Comparison of ENCODE assay signal across 10 cellular contexts in the genomic region with DNA sequence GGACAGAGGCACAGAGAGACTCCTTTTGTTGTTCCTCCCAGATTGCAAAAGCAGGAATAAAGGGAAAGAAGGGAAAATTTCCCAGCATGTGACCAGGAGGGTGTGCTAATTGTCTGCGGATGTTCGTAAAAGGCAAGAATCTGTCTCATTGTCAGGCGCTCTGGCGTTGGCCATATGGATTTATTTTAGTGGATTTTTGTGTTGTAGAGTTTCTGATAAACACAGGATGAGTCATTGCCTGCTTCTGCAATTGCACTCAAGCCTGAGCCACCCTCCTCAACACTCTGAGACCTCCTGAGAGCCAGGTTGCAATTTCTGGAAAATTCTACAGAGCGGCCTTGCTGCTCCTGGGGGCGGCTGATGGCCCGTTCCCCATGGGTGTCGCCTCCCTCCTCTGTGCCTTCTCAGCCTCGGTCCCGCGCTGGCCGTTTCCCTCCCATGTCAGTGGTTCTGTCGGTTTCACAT.
DNase-seq lines count a peak whose midpoint lies in the region; ATAC-seq and TF ChIP-seq lines count a peak whose summit lies in the region.
"Had no signal": no experiment of that assay in that cellular context is flagged by ENCODE, and none has a peak within 500 bp of the region (broad histone marks: within the 10 kb centered on the region; RNA-seq: fewer than 3 reads in every experiment).

No MANE protein-coding gene starts in this region.

- no peak overlapping the region for H3K4me2 ChIP-seq in PC-3 (ENCODE audit: low read length)

- H3K9ac ChIP-seq in PC-3 (ENCODE audit: low read length) = no peak overlapping the region

- POLR2A ChIA-PET in PC-3 (lab: Charles Lee; ENCODE audit: unreplicated experiment) = no interaction called here
- POLR2A ChIA-PET in CD8-positive, alpha-beta memory T cell (lab: Charles Lee) = no interaction called here

- H3K79me2 ChIP-seq in PC-3 (ENCODE audit: low read length) = no peaks in the 10 kb centered on the region

- H3K27ac ChIP-seq in PC-3 (ENCODE audit: low read length) = no peak overlapping the region
- no peak overlapping the region for H3K27ac ChIP-seq in CD8-positive, alpha-beta memory T cell (ENCODE audit: low read depth, low read length)
- H3K27ac ChIP-seq: heart right ventricle had no signal

- no peaks in the 10 kb centered on the region for H3K4me1 Mint-ChIP-seq in CD8-positive, alpha-beta memory T cell
- no peaks in the 10 kb centered on the region for H3K4me1 Mint-ChIP-seq in activated T-helper 2 cell treated with anti-CD3 and anti-CD28 coated beads, Interferon-gamma antibody, Interleukin-2, Interleukin-4, amounts not matched to agents 10 μg/mL and 5 μg/mL and 100 μg/mL, durations not matched to agents 14 hours and 24 hours and 36 hours (ENCODE audit: low read depth)
- H3K4me1 Mint-ChIP-seq: central memory CD8-positive, alpha-beta T cell had no signal

- no peaks in the 10 kb centered on the region for H4K20me1 ChIP-seq in PC-3 (ENCODE audit: low read length)

- no peaks in the 10 kb centered on the region for H3K36me3 Mint-ChIP-seq in CD8-positive, alpha-beta memory T cell
- no peaks in the 10 kb centered on the region for H3K36me3 Mint-ChIP-seq in activated T-helper 2 cell treated with anti-CD3 and anti-CD28 coated beads, Interferon-gamma antibody, Interleukin-2, Interleukin-4, amounts not matched to agents 10 μg/mL and 5 μg/mL and 100 μg/mL, durations not matched to agents 14 hours and 24 hours and 36 hours (ENCODE audit: low read depth)

- no peaks in the 10 kb centered on the region for H3F3A ChIP-seq in PC-3 (ENCODE audit: low read length, unreplicated experiment)

- H3K9me2 ChIP-seq in PC-3 (replicated peaks; ENCODE audit: low read length) = no peaks in the 10 kb centered on the region

- H3K9me3 ChIP-seq in PC-3 (ENCODE audit: low read length) = no peaks in the 10 kb centered on the region
- H3K9me3 ChIP-seq in CD8-positive, alpha-beta memory T cell (ENCODE audit: low read length) = no peaks in the 10 kb centered on the region

- no peak overlapping the region for H3K27ac Mint-ChIP-seq in CD8-positive, alpha-beta memory T cell
- H3K27ac Mint-ChIP-seq in activated T-helper 2 cell treated with anti-CD3 and anti-CD28 coated beads, Interferon-gamma antibody, Interleukin-2, Interleukin-4, amounts not matched to agents 10 μg/mL and 5 μg/mL and 100 μg/mL, durations not matched to agents 14 hours and 24 hours and 36 hours = no peak overlapping the region

- H3K36me3 ChIP-seq in PC-3 (ENCODE audit: low read depth, low read length) = no peaks in the 10 kb centered on the region
- H3K36me3 ChIP-seq in CD8-positive, alpha-beta memory T cell (ENCODE audit: insufficient read depth, low read length) = no peaks in the 10 kb centered on the region
- H3K36me3 ChIP-seq: heart right ventricle had no signal

- no peak overlapping the region for H3K4me3 Mint-ChIP-seq in CD8-positive, alpha-beta memory T cell
- H3K4me3 Mint-ChIP-seq in activated T-helper 2 cell treated with anti-CD3 and anti-CD28 coated beads, Interferon-gamma antibody, Interleukin-2, Interleukin-4, amounts not matched to agents 10 μg/mL and 5 μg/mL and 100 μg/mL, durations not matched to agents 14 hours and 24 hours and 36 hours (ENCODE audit: low read depth) = no peak overlapping the region
- H3K4me3 Mint-ChIP-seq: central memory CD8-positive, alpha-beta T cell had no signal

- CTCF ChIA-PET in PC-3 (lab: Charles Lee) = no interaction called here
- CTCF ChIA-PET in CD8-positive, alpha-beta memory T cell (lab: Charles Lee) = no interaction called here

- H3K4me3 ChIP-seq in PC-3 (ENCODE audit: low read length) = no peak overlapping the region
- H3K4me3 ChIP-seq in CD8-positive, alpha-beta memory T cell (ENCODE audit: low read length) = no peak overlapping the region
- H3K4me3 ChIP-seq: heart right ventricle had no signal

- no TSS peak for BruUV-seq in PC-3 (replicated peaks; lab: Mats Ljungman, UMichigan)

- DNase-seq in EH (ENCODE audit: low read depth) (peak; percentile 61), PC-3 (peak; percentile 5), fibroblast of peridontal ligament (ENCODE audit: extremely low read depth) (peak; percentile 97), posterior cingulate gyrus (peak in 6 of 10 donors; percentile 16 to 81 (median 56)), NCI-H146 (lab: John Stamatoyannopoulos, UW) (no peak)
- DNase-seq in CD8-positive, alpha-beta memory T cell = no peak
- DNase-seq in activated T-helper 2 cell treated with anti-CD3 and anti-CD28 coated beads, Interferon-gamma antibody, Interleukin-2, Interleukin-4, amounts not matched to agents 10 μg/mL and 5 μg/mL and 100 μg/mL, durations not matched to agents 14 hours and 24 hours and 36 hours (ENCODE audit: low spot score) = no peak
- DNase-seq: heart right ventricle had no signal

- peaks cover 6% of the 10 kb centered on the region; the same call in 1 of the 2 replicates for H3K4me1 ChIP-seq in PC-3 (ENCODE audit: insufficient read depth, low read length)
- H3K4me1 ChIP-seq in CD8-positive, alpha-beta memory T cell (ENCODE audit: insufficient read depth, low read length) = no peaks in the 10 kb centered on the region
- H3K4me1 ChIP-seq: heart right ventricle had no signal

- no peak overlapping the region for H2AFZ ChIP-seq in PC-3 (ENCODE audit: low read length)

- peaks cover 0 to 3% (median 0%) of the 10 kb centered on the region in 5 donors for H3K9me3 Mint-ChIP-seq in CD8-positive, alpha-beta memory T cell
- H3K9me3 Mint-ChIP-seq in activated T-helper 2 cell treated with anti-CD3 and anti-CD28 coated beads, Interferon-gamma antibody, Interleukin-2, Interleukin-4, amounts not matched to agents 10 μg/mL and 5 μg/mL and 100 μg/mL, durations not matched to agents 14 hours and 24 hours and 36 hours = no peaks in the 10 kb centered on the region
- H3K9me3 Mint-ChIP-seq: central memory CD8-positive, alpha-beta T cell had no signal

- no peak for TF ChIP-seq CTCF in PC-3 (conservative IDR thresholded peaks at IDR 0.05; ENCODE audit: low read depth, low read length)

- intact Hi-C loops in PC-3 (cut with micrococcal nuclease) = no loop called here
- intact Hi-C loops in posterior cingulate gyrus (cut with DNase I) = no loop called here
- intact Hi-C loops in activated T-helper 2 cell treated with anti-CD3 and anti-CD28 coated beads, Interferon-gamma antibody, Interleukin-2, Interleukin-4, amounts not matched to agents 10 μg/mL and 5 μg/mL and 100 μg/mL, durations not matched to agents 14 hours and 24 hours and 36 hours (cut with micrococcal nuclease) = no loop called here

- ATAC-seq in PC-3 (no peak), HG03045 (IDR thresholded peaks at IDR 0.05; ENCODE audit: unreplicated experiment) (no peak)

- H3K27me3 ChIP-seq in PC-3 (ENCODE audit: low read length) = no peaks in the 10 kb centered on the region
- H3K27me3 ChIP-seq in CD8-positive, alpha-beta memory T cell (ENCODE audit: insufficient read depth, low read length, poor library complexity, severe bottlenecking) = no peaks in the 10 kb centered on the region

- H3K27me3 Mint-ChIP-seq in CD8-positive, alpha-beta memory T cell = peaks cover 4 to 9% of the 10 kb centered on the region in 2 donors
- H3K27me3 Mint-ChIP-seq in activated T-helper 2 cell treated with anti-CD3 and anti-CD28 coated beads, Interferon-gamma antibody, Interleukin-2, Interleukin-4, amounts not matched to agents 10 μg/mL and 5 μg/mL and 100 μg/mL, durations not matched to agents 14 hours and 24 hours and 36 hours (ENCODE audit: low read depth) = no peaks in the 10 kb centered on the region

Comparison
In these comparisons a context has a peak if more than half of its experiments do, and no peak if none do; other contexts are left out.
1. DNase-seq: peak in EH (single experiment), PC-3 (single experiment), fibroblast of peridontal ligament (single experiment) and posterior cingulate gyrus (6 of 10); none in CD8-positive, alpha-beta memory T cell (0 of 5), NCI-H146 (single experiment) and activated T-helper 2 cell treated with anti-CD3 and anti-CD28 coated beads, Interferon-gamma antibody, Interleukin-2, Interleukin-4, amounts not matched to agents 10 μg/mL and 5 μg/mL and 100 μg/mL, durations not matched to agents 14 hours and 24 hours and 36 hours (single experiment).